In genomic region chr1:54408701-54409066, GRCh38 we compare ENCODE assay signal across 8 cellular contexts. TPM values are rescaled to one million over a fixed set of nuclear protein-coding genes. Genes with fewer than 3 reads are reported as not detected.
DNase-seq lines count a peak whose midpoint lies in the region; TF ChIP-seq lines count a peak whose summit lies in the region.

No MANE protein-coding gene starts in this region.

- peak overlapping the region; percentile 34; the same call in 1 of the 2 replicates for H3K27ac ChIP-seq in BLaER1
- peak overlapping the region; percentile 88 to 95 for H3K27ac ChIP-seq in coronary artery
- peak overlapping the region; percentile 75 for H3K27ac ChIP-seq in parathyroid adenoma

- H2AFZ ChIP-seq in parathyroid adenoma = peak overlapping the region; percentile 91

- H3K79me2 ChIP-seq in parathyroid adenoma = no peaks in the 10 kb centered on the region

- DNase-seq in M059J (ENCODE audit: low read depth) (peak; percentile 25), coronary artery (ENCODE audit: low spot score) (no peak), HuH-7.5 (ENCODE audit: low spot score) (no peak), GM13977 (ENCODE audit: low spot score) (no peak), dedifferentiated amniotic fluid mesenchymal stem cell (ENCODE audit: extremely low spot score) (no peak)
- no peak for DNase-seq in stimulated activated CD4-positive, alpha-beta T cell treated with anti-CD3 and anti-CD28 coated beads, Interleukin-15, amount 100 ng/mL, for 24 hours

- peaks cover 17% of the 10 kb centered on the region for H4K20me1 ChIP-seq in BLaER1

- H3K27me3 ChIP-seq in BLaER1 (no peaks in the 10 kb centered on the region), parathyroid adenoma (ENCODE audit: control insufficient read depth, insufficient read depth, low read length) (no peaks in the 10 kb centered on the region)

- no peaks in the 10 kb centered on the region for H3K36me3 ChIP-seq in BLaER1
- no peaks in the 10 kb centered on the region for H3K36me3 ChIP-seq in parathyroid adenoma (ENCODE audit: control insufficient read depth, insufficient read depth, low read length)

- H3K9ac ChIP-seq in BLaER1 (no peak overlapping the region), parathyroid adenoma (no peak overlapping the region)

- H3K9me3 ChIP-seq in BLaER1 (no peaks in the 10 kb centered on the region), parathyroid adenoma (ENCODE audit: control insufficient read depth, low read length) (no peaks in the 10 kb centered on the region)

- TF ChIP-seq CTCF in coronary artery (IDR thresholded peaks at IDR 0.05) = no peak
- TF ChIP-seq CTCF in parathyroid adenoma (IDR thresholded peaks at IDR 0.05) = no peak
- TF ChIP-seq CTCF in GM13977 (IDR thresholded peaks at IDR 0.05; ENCODE audit: extremely low read depth, insufficient read depth, missing control alignments) = no peak

- in situ Hi-C loops in GM13977 (cut with MboI; ENCODE audit: low pct_unique_long_range_greater_than_20kb, low sequenced_read_pairs, unreplicated experiment) = no loop called here

- H3K4me3 ChIP-seq in BLaER1 (no peak overlapping the region), coronary artery (no peak overlapping the region), parathyroid adenoma (ENCODE audit: low read depth, low read length) (no peak overlapping the region)

- H3K4me2 ChIP-seq in BLaER1 = peak overlapping the region; percentile 98
- H3K4me2 ChIP-seq in parathyroid adenoma (ENCODE audit: low read length) = no peak overlapping the region

- H3K4me1 ChIP-seq in BLaER1 (peaks cover 50% of the 10 kb centered on the region), parathyroid adenoma (peaks cover 7% of the 10 kb centered on the region)

RNA-seq across cellular contexts. Expression of gene SSBP3, which starts 2.5 kb away (rescaled TPM):
- 11.7 and 18.8 TPM in 2 replicates for total RNA-seq in M059J (2014; rRNA removed; shearing (Covaris generic))

Comparison
In these comparisons a context has a peak if more than half of its experiments do, and no peak if none do; other contexts are left out.
1. H3K27ac ChIP-seq: peak in every context shown above with its lines; median percentile 92 in coronary artery; 75 in parathyroid adenoma; 34 in BLaER1.